Comparison of ENCODE assay signal across 2 cellular contexts in genomic region chr5:123700624-123701023, GRCh38.
TF ChIP-seq lines count a peak whose summit lies in the region.

No MANE protein-coding gene starts in this region.

TF ChIP-seq in SK-N-SH, 30 proteins besides CTCF, POLR2A, EP300 and RAD21 (continued from another document):
- TF ChIP-seq, protein P1, sequence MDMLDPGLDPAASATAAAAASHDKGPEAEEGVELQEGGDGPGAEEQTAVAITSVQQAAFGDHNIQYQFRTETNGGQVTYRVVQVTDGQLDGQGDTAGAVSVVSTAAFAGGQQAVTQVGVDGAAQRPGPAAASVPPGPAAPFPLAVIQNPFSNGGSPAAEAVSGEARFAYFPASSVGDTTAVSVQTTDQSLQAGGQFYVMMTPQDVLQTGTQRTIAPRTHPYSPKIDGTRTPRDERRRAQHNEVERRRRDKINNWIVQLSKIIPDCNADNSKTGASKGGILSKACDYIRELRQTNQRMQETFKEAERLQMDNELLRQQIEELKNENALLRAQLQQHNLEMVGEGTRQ (IDR thresholded peaks at IDR 0.05; ENCODE audit: borderline replicate concordance, low read depth, low read length) = no peak
- TF ChIP-seq MAX (IDR thresholded peaks at IDR 0.05; ENCODE audit: low read depth) (peak; percentile 61; the same call in 1 of the 2 replicates), GATA2 (CRISPR knock-in tag; IDR thresholded peaks at IDR 0.05) (no peak), SIN3A (IDR thresholded peaks at IDR 0.05; ENCODE audit: borderline replicate concordance, low read depth, low read length) (no peak; the same call in 1 of the 2 replicates), RCOR1 (IDR thresholded peaks at IDR 0.05; ENCODE audit: low read length) (no peak), SMC3 (IDR thresholded peaks at IDR 0.05; ENCODE audit: low read depth, low read length) (no peak), RXRA (IDR thresholded peaks at IDR 0.05; ENCODE audit: borderline replicate concordance, low read depth) (peak; percentile 84; the same call in 1 of the 2 replicates), NRF1 (IDR thresholded peaks at IDR 0.05; ENCODE audit: low read depth, low read length) (no peak), CHD2 (IDR thresholded peaks at IDR 0.05; ENCODE audit: low read length, partially characterized antibody) (no peak), TEAD4 (IDR thresholded peaks at IDR 0.05; ENCODE audit: borderline replicate concordance, insufficient read depth) (peak; percentile 86; the same call in 1 of the 2 replicates), FOSL2 (IDR thresholded peaks at IDR 0.05; ENCODE audit: borderline replicate concordance, low read depth) (peak; percentile 81), POLR2AphosphoS5 (IDR thresholded peaks at IDR 0.05; ENCODE audit: low read depth, low read length) (peak; percentile 61), MXI1 (IDR thresholded peaks at IDR 0.05; ENCODE audit: low read depth, low read length) (no peak), FOXM1 (IDR thresholded peaks at IDR 0.05; ENCODE audit: low read depth) (peak; percentile 61; the same call in 1 of the 2 replicates), NFIC (IDR thresholded peaks at IDR 0.05; ENCODE audit: borderline replicate concordance) (peak; percentile 79), TCF12 (IDR thresholded peaks at IDR 0.05) (peak; percentile 83), GABPA (IDR thresholded peaks at IDR 0.05; ENCODE audit: low read depth) (peak; percentile 59), PBX3 (IDR thresholded peaks at IDR 0.05) (peak; percentile 70), EZH2phosphoT487 (IDR thresholded peaks at IDR 0.05; ENCODE audit: borderline replicate concordance, low read depth) (no peak), TAF1 (IDR thresholded peaks at IDR 0.05; ENCODE audit: borderline replicate concordance, low read depth, low read length) (no peak)
- TF ChIP-seq, protein P2, sequence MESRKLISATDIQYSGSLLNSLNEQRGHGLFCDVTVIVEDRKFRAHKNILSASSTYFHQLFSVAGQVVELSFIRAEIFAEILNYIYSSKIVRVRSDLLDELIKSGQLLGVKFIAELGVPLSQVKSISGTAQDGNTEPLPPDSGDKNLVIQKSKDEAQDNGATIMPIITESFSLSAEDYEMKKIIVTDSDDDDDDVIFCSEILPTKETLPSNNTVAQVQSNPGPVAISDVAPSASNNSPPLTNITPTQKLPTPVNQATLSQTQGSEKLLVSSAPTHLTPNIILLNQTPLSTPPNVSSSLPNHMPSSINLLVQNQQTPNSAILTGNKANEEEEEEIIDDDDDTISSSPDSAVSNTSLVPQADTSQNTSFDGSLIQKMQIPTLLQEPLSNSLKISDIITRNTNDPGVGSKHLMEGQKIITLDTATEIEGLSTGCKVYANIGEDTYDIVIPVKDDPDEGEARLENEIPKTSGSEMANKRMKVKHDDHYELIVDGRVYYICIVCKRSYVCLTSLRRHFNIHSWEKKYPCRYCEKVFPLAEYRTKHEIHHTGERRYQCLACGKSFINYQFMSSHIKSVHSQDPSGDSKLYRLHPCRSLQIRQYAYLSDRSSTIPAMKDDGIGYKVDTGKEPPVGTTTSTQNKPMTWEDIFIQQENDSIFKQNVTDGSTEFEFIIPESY (IDR thresholded peaks at IDR 0.05; ENCODE audit: borderline replicate concordance, low read depth) = 0 out of 2 replicates have a peak, but pooled peaks have one; percentile 17
- TF ChIP-seq, protein P3, sequence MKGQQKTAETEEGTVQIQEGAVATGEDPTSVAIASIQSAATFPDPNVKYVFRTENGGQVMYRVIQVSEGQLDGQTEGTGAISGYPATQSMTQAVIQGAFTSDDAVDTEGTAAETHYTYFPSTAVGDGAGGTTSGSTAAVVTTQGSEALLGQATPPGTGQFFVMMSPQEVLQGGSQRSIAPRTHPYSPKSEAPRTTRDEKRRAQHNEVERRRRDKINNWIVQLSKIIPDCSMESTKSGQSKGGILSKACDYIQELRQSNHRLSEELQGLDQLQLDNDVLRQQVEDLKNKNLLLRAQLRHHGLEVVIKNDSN (IDR thresholded peaks at IDR 0.05; ENCODE audit: borderline replicate concordance, low read depth) = no peak
- TF ChIP-seq, protein P4, sequence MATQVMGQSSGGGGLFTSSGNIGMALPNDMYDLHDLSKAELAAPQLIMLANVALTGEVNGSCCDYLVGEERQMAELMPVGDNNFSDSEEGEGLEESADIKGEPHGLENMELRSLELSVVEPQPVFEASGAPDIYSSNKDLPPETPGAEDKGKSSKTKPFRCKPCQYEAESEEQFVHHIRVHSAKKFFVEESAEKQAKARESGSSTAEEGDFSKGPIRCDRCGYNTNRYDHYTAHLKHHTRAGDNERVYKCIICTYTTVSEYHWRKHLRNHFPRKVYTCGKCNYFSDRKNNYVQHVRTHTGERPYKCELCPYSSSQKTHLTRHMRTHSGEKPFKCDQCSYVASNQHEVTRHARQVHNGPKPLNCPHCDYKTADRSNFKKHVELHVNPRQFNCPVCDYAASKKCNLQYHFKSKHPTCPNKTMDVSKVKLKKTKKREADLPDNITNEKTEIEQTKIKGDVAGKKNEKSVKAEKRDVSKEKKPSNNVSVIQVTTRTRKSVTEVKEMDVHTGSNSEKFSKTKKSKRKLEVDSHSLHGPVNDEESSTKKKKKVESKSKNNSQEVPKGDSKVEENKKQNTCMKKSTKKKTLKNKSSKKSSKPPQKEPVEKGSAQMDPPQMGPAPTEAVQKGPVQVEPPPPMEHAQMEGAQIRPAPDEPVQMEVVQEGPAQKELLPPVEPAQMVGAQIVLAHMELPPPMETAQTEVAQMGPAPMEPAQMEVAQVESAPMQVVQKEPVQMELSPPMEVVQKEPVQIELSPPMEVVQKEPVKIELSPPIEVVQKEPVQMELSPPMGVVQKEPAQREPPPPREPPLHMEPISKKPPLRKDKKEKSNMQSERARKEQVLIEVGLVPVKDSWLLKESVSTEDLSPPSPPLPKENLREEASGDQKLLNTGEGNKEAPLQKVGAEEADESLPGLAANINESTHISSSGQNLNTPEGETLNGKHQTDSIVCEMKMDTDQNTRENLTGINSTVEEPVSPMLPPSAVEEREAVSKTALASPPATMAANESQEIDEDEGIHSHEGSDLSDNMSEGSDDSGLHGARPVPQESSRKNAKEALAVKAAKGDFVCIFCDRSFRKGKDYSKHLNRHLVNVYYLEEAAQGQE (IDR thresholded peaks at IDR 0.05; ENCODE audit: low read depth, low read length) = no peak

TF ChIP-seq in HepG2, 621 proteins besides CTCF, POLR2A, EP300 and RAD21 (continued from another document):
- TF ChIP-seq, protein P5, sequence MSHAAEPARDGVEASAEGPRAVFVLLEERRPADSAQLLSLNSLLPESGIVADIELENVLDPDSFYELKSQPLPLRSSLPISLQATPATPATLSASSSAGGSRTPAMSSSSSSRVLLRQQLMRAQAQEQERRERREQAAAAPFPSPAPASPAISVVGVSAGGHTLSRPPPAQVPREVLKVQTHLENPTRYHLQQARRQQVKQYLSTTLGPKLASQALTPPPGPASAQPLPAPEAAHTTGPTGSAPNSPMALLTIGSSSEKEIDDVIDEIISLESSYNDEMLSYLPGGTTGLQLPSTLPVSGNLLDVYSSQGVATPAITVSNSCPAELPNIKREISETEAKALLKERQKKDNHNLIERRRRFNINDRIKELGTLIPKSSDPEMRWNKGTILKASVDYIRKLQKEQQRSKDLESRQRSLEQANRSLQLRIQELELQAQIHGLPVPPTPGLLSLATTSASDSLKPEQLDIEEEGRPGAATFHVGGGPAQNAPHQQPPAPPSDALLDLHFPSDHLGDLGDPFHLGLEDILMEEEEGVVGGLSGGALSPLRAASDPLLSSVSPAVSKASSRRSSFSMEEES (CRISPR knock-in tag; IDR thresholded peaks at IDR 0.05) = no peak
- no peak for TF ChIP-seq ZNF777 (CRISPR knock-in tag; IDR thresholded peaks at IDR 0.05)
